In the genomic region with DNA sequence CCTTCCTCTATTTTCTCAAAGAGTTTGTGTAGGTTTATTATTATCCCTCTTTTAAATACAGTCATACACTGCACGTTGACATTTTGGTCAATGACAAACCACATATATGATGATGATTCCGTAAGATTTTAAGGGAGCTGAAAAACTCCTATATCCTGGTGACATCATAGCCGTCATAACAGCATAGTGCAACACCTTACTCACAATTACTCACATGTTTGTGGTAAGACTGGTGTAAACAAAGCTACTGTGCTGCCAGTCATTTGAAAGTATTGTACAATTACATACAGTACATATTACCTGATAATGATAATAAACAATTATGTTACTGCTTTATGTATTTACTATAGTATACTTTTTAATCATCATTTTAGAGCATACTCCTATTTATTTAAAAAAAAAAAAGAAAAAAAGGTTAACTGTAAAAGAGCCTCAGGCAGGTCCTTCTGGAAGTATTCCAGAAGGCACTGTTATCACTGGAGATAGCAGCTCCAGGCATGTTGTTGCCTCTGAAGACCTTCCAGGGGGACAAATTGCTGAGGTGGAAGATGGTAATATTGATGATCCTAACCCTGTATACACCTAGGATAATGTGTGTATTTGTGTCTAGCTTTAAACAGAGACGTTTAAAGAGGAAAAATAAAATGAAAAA, we compare ENCODE assay signal across 20 cellular contexts.
A peak's percentile ranks its signal among the peaks of the same experiment; 100 is the strongest.
DNase-seq lines count a peak whose midpoint lies in the region; ATAC-seq, FAIRE-seq and TF ChIP-seq lines count a peak whose summit lies in the region.
"Had no signal": no experiment of that assay in that cellular context is flagged by ENCODE, and none has a peak within 500 bp of the region (broad histone marks: within the 10 kb centered on the region; RNA-seq: fewer than 3 reads in every experiment).

No MANE protein-coding gene starts in this region.

- POLR2A ChIA-PET in IMR-90 (lab: Charles Lee; ENCODE audit: unreplicated experiment) = no interaction called here

- H3K9ac ChIP-seq in IMR-90 (ENCODE audit: low read depth, low read length) (no peak overlapping the region), keratinocyte (ENCODE audit: control insufficient read depth, extremely low read depth, insufficient read depth, low read length) (no peak overlapping the region)

- no peak overlapping the region for H3K18ac ChIP-seq in IMR-90 (ENCODE audit: low read depth, low read length)

- H3K79me2 ChIP-seq in keratinocyte (ENCODE audit: control insufficient read depth, insufficient read depth, low read length) = no peaks in the 10 kb centered on the region

- WGBS in IMR-90 (ENCODE audit: extremely low coverage in 2 of 2, insufficient read length in 1 of 2), 2 experiments = no CpG with 5 or more reads among the region's 4 CpGs

- no peak overlapping the region for H3K4ac ChIP-seq in IMR-90 (ENCODE audit: low read depth, low read length)

- no peak; the same call in 1 of the 2 replicates for ATAC-seq in IMR-90 (ENCODE audit: low read depth)
- no peak for ATAC-seq in GM19463 (IDR thresholded peaks at IDR 0.05; ENCODE audit: unreplicated experiment)
- no peak for ATAC-seq in HG03439 (IDR thresholded peaks at IDR 0.05; ENCODE audit: unreplicated experiment)
- ATAC-seq: lower lobe of right lung; Right ventricle myocardium inferior; sciatic nerve; stimulated activated naive CD8-positive, alpha-beta T cell treated with anti-CD3 and anti-CD28 coated beads, Interleukin-15, amount 100 ng/mL, for 72 hours had no signal

- no peak for TF ChIP-seq CTCF in IMR-90 (conservative IDR thresholded peaks at IDR 0.05; ENCODE audit: low read depth, low read length)
- no peak for TF ChIP-seq CTCF in keratinocyte (optimal IDR thresholded peaks at IDR 0.05 in 1 of 3, IDR thresholded peaks at IDR 0.05 in 1 of 3, conservative IDR thresholded peaks at IDR 0.05 in 1 of 3; ENCODE audit: extremely low read depth in 1 of 3, insufficient read depth in 2 of 3, low read length in 3 of 3)

- no peak overlapping the region for H2BK15ac ChIP-seq in IMR-90 (ENCODE audit: low read depth, low read length)

- no peaks in the 10 kb centered on the region for H3K9me1 ChIP-seq in IMR-90 (ENCODE audit: insufficient read depth, low read length)
- H3K9me1 ChIP-seq in keratinocyte (ENCODE audit: control insufficient read depth, extremely low read depth, insufficient read depth, low read length) = no peaks in the 10 kb centered on the region

- no peak overlapping the region for H2AK9ac ChIP-seq in IMR-90 (replicated peaks; ENCODE audit: low read depth, low read length, poor library complexity)

- H2BK20ac ChIP-seq in IMR-90 (ENCODE audit: low read depth, low read length) = no peak overlapping the region

- H3K36me3 ChIP-seq in IMR-90 (ENCODE audit: control insufficient read depth, insufficient read depth, low read length) (no peaks in the 10 kb centered on the region), keratinocyte (ENCODE audit: control insufficient read depth in 2 of 2, extremely low read depth in 1 of 2, insufficient read depth in 2 of 2, low read length in 2 of 2) (no peaks in the 10 kb centered on the region)
- H3K36me3 ChIP-seq: lower lobe of right lung had no signal

- H3K9me3 ChIP-seq in IMR-90 (ENCODE audit: control insufficient read depth, insufficient read depth, low read length) (peaks cover 2% of the 10 kb centered on the region; the same call in 1 of the 2 replicates), keratinocyte (ENCODE audit: control insufficient read depth, low read depth, low read length) (no peaks in the 10 kb centered on the region)
- H3K9me3 ChIP-seq: lower lobe of right lung had no signal

- TF ChIP-seq POLR2A in IMR-90 (IDR thresholded peaks at IDR 0.05; ENCODE audit: low read depth, low read length) = no peak

- peak; percentile 8 for DNase-seq in EH (ENCODE audit: low read depth)
- DNase-seq in IMR-90 = peak; percentile 84
- DNase-seq in amniotic epithelial cell (ENCODE audit: low read depth) = peak; percentile 69
- peak; percentile 54 for DNase-seq in keratinocyte (ENCODE audit: low read depth, low spot score)
- no peak for DNase-seq in AG20443 (ENCODE audit: low spot score)
- DNase-seq in head of caudate nucleus = no peak
- DNase-seq: activated CD4-positive, alpha-beta T cell treated with anti-CD3 and anti-CD28 coated beads, Interleukin-2, amount 50 U/mL, for 1 hour; activated naive CD4-positive, alpha-beta T cell treated with anti-CD3 and anti-CD28 coated beads for 36 hours; lower lobe of right lung; MM.1S; NCI-H1694; NK-92 treated with Interleukin-12 subunit alpha and Interleukin-12 subunit beta, amount 100 ng/mL, for 24 hours; occipital lobe; stimulated activated naive CD8-positive, alpha-beta T cell treated with anti-CD3 and anti-CD28 coated beads, Interleukin-15, amount 100 ng/mL, for 72 hours had no signal

- no peak overlapping the region for H2AK5ac ChIP-seq in IMR-90 (ENCODE audit: low read depth, low read length)

- H2BK5ac ChIP-seq in IMR-90 (ENCODE audit: low read depth, low read length, poor library complexity, severe bottlenecking) = no peak overlapping the region

- no peak overlapping the region for H3K56ac ChIP-seq in IMR-90 (ENCODE audit: extremely low read depth, insufficient read depth, low read length)

- H3K27ac ChIP-seq in IMR-90 (ENCODE audit: insufficient read depth, low read length) = no peak overlapping the region
- no peak overlapping the region for H3K27ac ChIP-seq in keratinocyte (ENCODE audit: control insufficient read depth, insufficient read depth, low read length)
- H3K27ac ChIP-seq: coronary artery, lower lobe of right lung had no signal

- no peak overlapping the region for H4K8ac ChIP-seq in IMR-90 (ENCODE audit: low read depth in 2 of 2, low read length in 2 of 2)

- dilution Hi-C loops in IMR-90 (cut with HindIII; ENCODE audit: low sequenced_read_pairs, unreplicated experiment) (no loop called here), keratinocyte (cut with MboI; ENCODE audit: extremely low pct_ligation_motif_present, low sequenced_read_pairs) (no loop called here)

- H3K4me3 ChIP-seq in IMR-90 (ENCODE audit: insufficient read depth, low read depth, low read length) (no peak overlapping the region), keratinocyte (ENCODE audit: control insufficient read depth in 2 of 3, extremely low read depth in 1 of 3, insufficient read depth in 2 of 3, low read depth in 1 of 3, low read length in 3 of 3) (no peak overlapping the region)
- H3K4me3 ChIP-seq: coronary artery, lower lobe of right lung had no signal

- no peak overlapping the region for H3K4me2 ChIP-seq in IMR-90 (ENCODE audit: low read depth, low read length)
- H3K4me2 ChIP-seq in keratinocyte (ENCODE audit: control insufficient read depth, extremely low read depth, insufficient read depth, low read depth, low read length) = peak overlapping the region; percentile 14

- H3K27me3 ChIP-seq in IMR-90 (ENCODE audit: control insufficient read depth, insufficient read depth, low read length) (peaks cover 1% of the 10 kb centered on the region; the same call in 1 of the 2 replicates), keratinocyte (ENCODE audit: control insufficient read depth, extremely low read depth, insufficient read depth, low read length) (no peaks in the 10 kb centered on the region)

- no peaks in the 10 kb centered on the region for H3K4me1 ChIP-seq in IMR-90 (ENCODE audit: control insufficient read depth, insufficient read depth, low read length)
- H3K4me1 ChIP-seq in keratinocyte (ENCODE audit: control insufficient read depth, extremely low read depth, insufficient read depth, low read length) = peaks cover 5% of the 10 kb centered on the region

- no peak overlapping the region for H2BK120ac ChIP-seq in IMR-90 (ENCODE audit: low read depth, low read length)

- intact Hi-C loops in IMR-90 (cut with micrococcal nuclease) (no loop called here), head of caudate nucleus (cut with DNase I) (no loop called here)

- H3K14ac ChIP-seq in IMR-90 (replicated peaks; ENCODE audit: low read depth, low read length) = no peak overlapping the region

- H2AFZ ChIP-seq in IMR-90 (replicated peaks; ENCODE audit: low read length, poor library complexity) (no peak overlapping the region), keratinocyte (ENCODE audit: control insufficient read depth, low read length) (no peak overlapping the region)

- H4K20me1 ChIP-seq in IMR-90 (ENCODE audit: insufficient read depth, low read length) (no peaks in the 10 kb centered on the region), keratinocyte (ENCODE audit: control insufficient read depth, extremely low read depth, insufficient read depth, low read length) (no peaks in the 10 kb centered on the region)

- H4K5ac ChIP-seq in IMR-90 (ENCODE audit: low read depth, low read length) = no peak overlapping the region

- BruUV-seq in IMR-90 (replicated peaks; lab: Mats Ljungman, UMichigan) = no TSS peak

- FAIRE-seq in keratinocyte (lab: Jason Lieb, UNC) = peak; percentile 51
- FAIRE-seq: endothelial cell of umbilical vein had no signal

- no peak for TF ChIP-seq RAD21 in IMR-90 (IDR thresholded peaks at IDR 0.05; ENCODE audit: low read length)

- H3K23ac ChIP-seq in IMR-90 (ENCODE audit: low read depth, low read length) = no peak overlapping the region

- no peak overlapping the region for H4K91ac ChIP-seq in IMR-90 (ENCODE audit: insufficient read depth, low read depth, low read length)

- CTCF ChIA-PET in IMR-90 (lab: Yijun Ruan, JAX) = no interaction called here

- in situ Hi-C loops in IMR-90 (cut with MboI; ENCODE audit: low sequenced_read_pairs) = no loop called here

- H3K79me1 ChIP-seq in IMR-90 (ENCODE audit: low read depth in 1 of 2, low read length in 2 of 2) = no peaks in the 10 kb centered on the region

TF ChIP-seq in IMR-90, 13 proteins besides CTCF, POLR2A, EP300 and RAD21:
- peak; percentile 70 for TF ChIP-seq BHLHE40 (IDR thresholded peaks at IDR 0.05; ENCODE audit: low read depth, low read length)
- TF ChIP-seq MAZ (IDR thresholded peaks at IDR 0.05; ENCODE audit: borderline replicate concordance, low read depth, low read length) = no peak
- peak; percentile 65 for TF ChIP-seq CEBPB (IDR thresholded peaks at IDR 0.05; ENCODE audit: low read depth, low read length)
- no peak for TF ChIP-seq RCOR1 (IDR thresholded peaks at IDR 0.05; ENCODE audit: insufficient replicate concordance, low read length)
- peak; percentile 24; the same call in 1 of the 2 replicates for TF ChIP-seq FOS (IDR thresholded peaks at IDR 0.05; ENCODE audit: low read depth, low read length)
- TF ChIP-seq, protein P1, sequence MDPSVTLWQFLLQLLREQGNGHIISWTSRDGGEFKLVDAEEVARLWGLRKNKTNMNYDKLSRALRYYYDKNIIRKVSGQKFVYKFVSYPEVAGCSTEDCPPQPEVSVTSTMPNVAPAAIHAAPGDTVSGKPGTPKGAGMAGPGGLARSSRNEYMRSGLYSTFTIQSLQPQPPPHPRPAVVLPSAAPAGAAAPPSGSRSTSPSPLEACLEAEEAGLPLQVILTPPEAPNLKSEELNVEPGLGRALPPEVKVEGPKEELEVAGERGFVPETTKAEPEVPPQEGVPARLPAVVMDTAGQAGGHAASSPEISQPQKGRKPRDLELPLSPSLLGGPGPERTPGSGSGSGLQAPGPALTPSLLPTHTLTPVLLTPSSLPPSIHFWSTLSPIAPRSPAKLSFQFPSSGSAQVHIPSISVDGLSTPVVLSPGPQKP (IDR thresholded peaks at IDR 0.05; ENCODE audit: borderline replicate concordance, low read depth, low read length) = no peak
- no peak for TF ChIP-seq RFX5 (IDR thresholded peaks at IDR 0.05; ENCODE audit: low read depth, low read length)

Comparison
In these comparisons a context has a peak if more than half of its experiments do, and no peak if none do; other contexts are left out.
1. DNase-seq: peak in EH (single experiment), IMR-90 (single experiment), amniotic epithelial cell (single experiment) and keratinocyte (single experiment); none in AG20443 (single experiment) and head of caudate nucleus (0 of 42).